13 cellular contexts compared by ENCODE assay signal in genomic region chr17:78674595-78675315, GRCh38.
A peak's percentile ranks its signal among the peaks of the same experiment; 100 is the strongest.
DNase-seq lines count a peak whose midpoint lies in the region; ATAC-seq and TF ChIP-seq lines count a peak whose summit lies in the region.
"Had no signal": no experiment of that assay in that cellular context is flagged by ENCODE, and none has a peak within 500 bp of the region (broad histone marks: within the 10 kb centered on the region; RNA-seq: fewer than 3 reads in every experiment).

No MANE protein-coding gene starts in this region.

- peaks cover 61% of the 10 kb centered on the region for H3K4me1 Mint-ChIP-seq in osteocyte (ENCODE audit: unreplicated experiment)

- H3K4me3 ChIP-seq in NB4 (ENCODE audit: low read depth, low read length) = no peak overlapping the region
- H3K4me3 ChIP-seq in brain microvascular endothelial cell (ENCODE audit: low read depth, low read length) = no peak overlapping the region
- H3K4me3 ChIP-seq: esophagus squamous epithelium had no signal

- no peaks in the 10 kb centered on the region for H3K27me3 ChIP-seq in brain microvascular endothelial cell (replicated peaks)
- H3K27me3 ChIP-seq: esophagus squamous epithelium had no signal

- DNase-seq in NCI-H1694 (lab: John Stamatoyannopoulos, UW) = peak; percentile 12
- no peak for DNase-seq in NCI-H1694 treated with DMSO at 0.1 percent for 48 hours (lab: John Stamatoyannopoulos, UW)
- DNase-seq in NB4 (ENCODE audit: low read depth) = peak; percentile 8
- DNase-seq in brain microvascular endothelial cell = no peak
- no peak for DNase-seq in osteocyte (ENCODE audit: extremely low spot score, unreplicated experiment)
- DNase-seq in LoVo (ENCODE audit: low spot score) = no peak
- DNase-seq in kidney glomerular epithelial cell (lab: John Stamatoyannopoulos, UW) = no peak
- DNase-seq: activated CD4-positive, alpha-beta T cell treated with anti-CD3 and anti-CD28 coated beads, Interleukin-2, amount 10 ng/mL, durations not matched to agents 24 days and 14 days; DMS153; esophagus squamous epithelium; trophoblast cell had no signal

- H3K27me3 Mint-ChIP-seq in osteocyte (ENCODE audit: unreplicated experiment) = no peaks in the 10 kb centered on the region
- H3K27me3 Mint-ChIP-seq: activated CD4-positive, alpha-beta T cell treated with anti-CD3 and anti-CD28 coated beads, Interleukin-2, amount 10 ng/mL, durations not matched to agents 24 days and 14 days had no signal

- no peak for ATAC-seq in GM19023 (IDR thresholded peaks at IDR 0.05; ENCODE audit: unreplicated experiment)

- no peak overlapping the region for H3K27ac ChIP-seq in brain microvascular endothelial cell
- H3K27ac ChIP-seq: esophagus squamous epithelium, HL-60 had no signal

- in situ Hi-C loops in brain microvascular endothelial cell (cut with HindIII; ENCODE audit: low pct_ligation_motif_present, low sequenced_read_pairs) = no loop called here

- H3K27ac Mint-ChIP-seq in osteocyte (ENCODE audit: unreplicated experiment) = peak overlapping the region; percentile 67
- H3K27ac Mint-ChIP-seq: activated CD4-positive, alpha-beta T cell treated with anti-CD3 and anti-CD28 coated beads, Interleukin-2, amount 10 ng/mL, durations not matched to agents 24 days and 14 days had no signal

- no peaks in the 10 kb centered on the region for H3K9me3 Mint-ChIP-seq in osteocyte (ENCODE audit: unreplicated experiment)
- H3K9me3 Mint-ChIP-seq: activated CD4-positive, alpha-beta T cell treated with anti-CD3 and anti-CD28 coated beads, Interleukin-2, amount 10 ng/mL, durations not matched to agents 24 days and 14 days had no signal

- peaks cover 63% of the 10 kb centered on the region for H3K36me3 Mint-ChIP-seq in osteocyte (ENCODE audit: unreplicated experiment)

- no peak overlapping the region for H3K4me3 Mint-ChIP-seq in osteocyte (ENCODE audit: unreplicated experiment)
- H3K4me3 Mint-ChIP-seq: activated CD4-positive, alpha-beta T cell treated with anti-CD3 and anti-CD28 coated beads, Interleukin-2, amount 10 ng/mL, durations not matched to agents 24 days and 14 days had no signal

- no peak for TF ChIP-seq POLR2A in NB4 (IDR thresholded peaks at IDR 0.05; ENCODE audit: extremely low read depth, insufficient read length)

- H3K36me3 ChIP-seq in brain microvascular endothelial cell (replicated peaks) = peaks cover 12% of the 10 kb centered on the region

- TF ChIP-seq CTCF in NB4 (IDR thresholded peaks at IDR 0.05; ENCODE audit: low read depth, low read length) (peak; percentile 6), brain microvascular endothelial cell (IDR thresholded peaks at IDR 0.05; ENCODE audit: low read depth, low read length, missing control alignments) (peak; percentile 24), osteocyte (IDR thresholded peaks at IDR 0.05) (no peak)

Comparison
In these comparisons a context has a peak if more than half of its experiments do, and no peak if none do; other contexts are left out.
1. DNase-seq: peak in NCI-H1694 (single experiment) and NB4 (single experiment); none in NCI-H1694 treated with DMSO at 0.1 percent for 48 hours (single experiment), brain microvascular endothelial cell (single experiment), osteocyte (single experiment), LoVo (single experiment) and kidney glomerular epithelial cell (single experiment).